ENCODE assay signal across 1 cellular context in the genomic region with DNA sequence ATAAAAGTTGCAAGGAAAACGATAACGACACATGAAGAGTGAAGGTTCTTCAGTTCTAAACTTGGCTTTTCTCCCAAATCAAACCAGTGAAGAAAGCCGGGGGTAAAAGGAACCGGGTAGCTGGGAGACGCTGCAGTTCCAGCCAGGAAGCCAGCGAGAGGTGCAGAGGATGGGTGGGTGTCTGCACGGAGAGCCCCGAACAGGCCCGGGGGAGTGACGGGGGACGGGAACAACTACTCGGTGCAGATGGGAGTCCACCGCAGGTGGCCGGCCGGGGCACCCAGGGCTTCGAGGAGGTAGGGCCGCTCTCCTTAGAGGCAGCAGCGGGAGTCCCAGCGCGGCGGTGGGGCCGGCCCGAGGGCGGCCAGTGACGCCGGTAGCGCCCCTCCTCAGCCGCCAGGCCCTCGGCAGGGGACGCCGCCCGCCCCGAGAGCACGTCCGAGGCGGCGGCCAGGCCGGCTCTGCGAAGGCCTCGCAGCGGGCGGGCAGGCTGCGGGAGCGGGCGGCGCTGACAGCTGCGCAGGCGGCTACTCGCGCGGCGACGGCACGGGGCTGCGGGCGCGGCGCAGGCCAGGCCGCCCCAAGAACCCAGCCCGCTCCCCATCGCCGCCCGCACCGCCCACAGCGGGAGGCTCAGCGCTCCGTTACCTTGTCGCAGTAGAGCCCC.
TF ChIP-seq lines count a peak whose summit lies in the region.

No MANE protein-coding gene starts in this region.

TF ChIP-seq in K562, 482 proteins besides CTCF, POLR2A, EP300 and RAD21 (continued from another document):
- TF ChIP-seq ATF1 (CRISPR knock-in tag; IDR thresholded peaks at IDR 0.05) (no peak), ATF1 (tag; IDR thresholded peaks at IDR 0.05) (no peak), ZNF699 (CRISPR knock-in tag; IDR thresholded peaks at IDR 0.05; ENCODE audit: insufficient replicate concordance) (no peak), ZNF263 (CRISPR knock-in tag; IDR thresholded peaks at IDR 0.05; ENCODE audit: borderline replicate concordance) (no peak), ETS2 (tag; IDR thresholded peaks at IDR 0.05; ENCODE audit: borderline replicate concordance, poor library complexity, severe bottlenecking) (no peak), ZNF408 (CRISPR knock-in tag; IDR thresholded peaks at IDR 0.05; ENCODE audit: low read depth) (no peak), CEBPB (tag; IDR thresholded peaks at IDR 0.05) (no peak), ILK (tag; IDR thresholded peaks at IDR 0.05; ENCODE audit: borderline replicate concordance, low read depth) (no peak), HCFC1 (IDR thresholded peaks at IDR 0.05; ENCODE audit: low read depth, low read length) (no peak), ZFP1 (CRISPR knock-in tag; IDR thresholded peaks at IDR 0.05) (no peak), E2F8 (IDR thresholded peaks at IDR 0.05; ENCODE audit: low read depth, partially characterized antibody) (no peak), ZBTB49 (CRISPR knock-in tag; IDR thresholded peaks at IDR 0.05; ENCODE audit: borderline replicate concordance) (no peak), CCNT2 (IDR thresholded peaks at IDR 0.05; ENCODE audit: borderline replicate concordance, extremely low read depth, insufficient read length, low read depth, low read length) (no peak), TEAD2 (tag; IDR thresholded peaks at IDR 0.05) (no peak), DLX4 (CRISPR knock-in tag; IDR thresholded peaks at IDR 0.05) (no peak), LARP7 (IDR thresholded peaks at IDR 0.05) (no peak), E2F3 (CRISPR knock-in tag; IDR thresholded peaks at IDR 0.05) (0 out of 2 replicates have a peak, but pooled peaks have one; percentile 49), OTX1 (CRISPR knock-in tag; IDR thresholded peaks at IDR 0.05) (no peak), SMARCE1 (IDR thresholded peaks at IDR 0.05) (no peak), FOXP1 (CRISPR knock-in tag; IDR thresholded peaks at IDR 0.05) (no peak), HNRNPLL (IDR thresholded peaks at IDR 0.05; ENCODE audit: low read depth, low read length, poor library complexity, severe bottlenecking) (peak; percentile 43), RBBP5 (IDR thresholded peaks at IDR 0.05; ENCODE audit: borderline replicate concordance, insufficient read depth, low read length, poor library complexity, severe bottlenecking) (no peak), ZNF780A (CRISPR knock-in tag; IDR thresholded peaks at IDR 0.05) (no peak), TCFL5 (CRISPR knock-in tag; conservative IDR thresholded peaks at IDR 0.05) (no peak), HOXB6 (CRISPR knock-in tag; IDR thresholded peaks at IDR 0.05; ENCODE audit: borderline replicate concordance) (no peak), L3MBTL2 (IDR thresholded peaks at IDR 0.05) (peak; percentile 9; the same call in 1 of the 2 replicates), NFYB (IDR thresholded peaks at IDR 0.05; ENCODE audit: extremely low read depth, insufficient read length) (no peak), ZNF79 (CRISPR knock-in tag; IDR thresholded peaks at IDR 0.05; ENCODE audit: low read depth) (no peak), C11orf30 (IDR thresholded peaks at IDR 0.05; ENCODE audit: low read depth) (no peak), SIN3B (IDR thresholded peaks at IDR 0.05; ENCODE audit: low read depth) (0 out of 2 replicates have a peak, but pooled peaks have one; percentile 36), HES1 (IDR thresholded peaks at IDR 0.05; ENCODE audit: low read depth) (no peak), SIN3A (IDR thresholded peaks at IDR 0.05; ENCODE audit: borderline replicate concordance in 2 of 2, control insufficient read depth in 1 of 2, low read depth in 2 of 2, low read length in 2 of 2) (peak in 1 of 2 experiments; percentile 9; a peak in 1 of 4 replicates), SAFB (IDR thresholded peaks at IDR 0.05; ENCODE audit: borderline replicate concordance, low read depth, low read length) (no peak), NR2C2 (CRISPR knock-in tag; IDR thresholded peaks at IDR 0.05) (no peak), NR2C2 (tag; IDR thresholded peaks at IDR 0.05) (0 out of 2 replicates have a peak, but pooled peaks have one; percentile 22), THRA (IDR thresholded peaks at IDR 0.05) (no peak), NBN (IDR thresholded peaks at IDR 0.05; ENCODE audit: low read depth) (no peak), RBM22 (IDR thresholded peaks at IDR 0.05; ENCODE audit: low read depth, low read length, poor library complexity, severe bottlenecking) (peak; percentile 42), PHF8 (IDR thresholded peaks at IDR 0.05; ENCODE audit: borderline replicate concordance, low read length) (peak; percentile 86; the same call in 1 of the 2 replicates), NCOR1 (IDR thresholded peaks at IDR 0.05) (no peak)
- TF ChIP-seq, protein P1, sequence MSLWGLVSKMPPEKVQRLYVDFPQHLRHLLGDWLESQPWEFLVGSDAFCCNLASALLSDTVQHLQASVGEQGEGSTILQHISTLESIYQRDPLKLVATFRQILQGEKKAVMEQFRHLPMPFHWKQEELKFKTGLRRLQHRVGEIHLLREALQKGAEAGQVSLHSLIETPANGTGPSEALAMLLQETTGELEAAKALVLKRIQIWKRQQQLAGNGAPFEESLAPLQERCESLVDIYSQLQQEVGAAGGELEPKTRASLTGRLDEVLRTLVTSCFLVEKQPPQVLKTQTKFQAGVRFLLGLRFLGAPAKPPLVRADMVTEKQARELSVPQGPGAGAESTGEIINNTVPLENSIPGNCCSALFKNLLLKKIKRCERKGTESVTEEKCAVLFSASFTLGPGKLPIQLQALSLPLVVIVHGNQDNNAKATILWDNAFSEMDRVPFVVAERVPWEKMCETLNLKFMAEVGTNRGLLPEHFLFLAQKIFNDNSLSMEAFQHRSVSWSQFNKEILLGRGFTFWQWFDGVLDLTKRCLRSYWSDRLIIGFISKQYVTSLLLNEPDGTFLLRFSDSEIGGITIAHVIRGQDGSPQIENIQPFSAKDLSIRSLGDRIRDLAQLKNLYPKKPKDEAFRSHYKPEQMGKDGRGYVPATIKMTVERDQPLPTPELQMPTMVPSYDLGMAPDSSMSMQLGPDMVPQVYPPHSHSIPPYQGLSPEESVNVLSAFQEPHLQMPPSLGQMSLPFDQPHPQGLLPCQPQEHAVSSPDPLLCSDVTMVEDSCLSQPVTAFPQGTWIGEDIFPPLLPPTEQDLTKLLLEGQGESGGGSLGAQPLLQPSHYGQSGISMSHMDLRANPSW (CRISPR knock-in tag; IDR thresholded peaks at IDR 0.05): no peak
TF ChIP-seq in K562: peak in this region for 30.
